Comparison of ENCODE assay signal across 21 cellular contexts in genomic region chr5:78006449-78006848, GRCh38.
"Had no signal": no experiment of that assay in that cellular context is flagged by ENCODE, and none has a peak within 500 bp of the region (broad histone marks: within the 10 kb centered on the region; RNA-seq: fewer than 3 reads in every experiment).

No MANE protein-coding gene starts in this region.

- ATAC-seq: foreskin keratinocyte; mucosa of descending colon; naive thymus-derived CD8-positive, alpha-beta T cell; sciatic nerve; stimulated activated memory B cell treated with anti-CD40 and anti-IgM and Interleukin-4, amounts not matched to agents 10 μg/mL and 1 μg/mL and 100 μg/mL, for 72 hours had no signal

- H3K27ac ChIP-seq: colonic mucosa, foreskin keratinocyte, hepatocyte, neutrophil, spleen, thoracic aorta, transverse colon had no signal

- DNase-seq: colonic mucosa; dermis blood vessel endothelial cell; effector CD4-positive, alpha-beta T cell; endodermal cell; erythroblast; foreskin keratinocyte; mammary epithelial cell; mucosa of descending colon; naive thymus-derived CD8-positive, alpha-beta T cell; posterior cingulate gyrus; spleen; stimulated activated CD4-positive, alpha-beta T cell treated with anti-CD3 and anti-CD28 coated beads, Interleukin-15, amount 100 ng/mL, for 24 hours; stimulated activated CD4-positive, alpha-beta T cell treated with anti-CD3 and anti-CD28 coated beads, Interleukin-1b, Interleukin-23, amount 100 ng/mL, for 48 hours; stimulated activated CD4-positive, alpha-beta T cell treated with anti-CD3 and anti-CD28 coated beads, Interleukin-4, amount 100 ng/mL, for 24 hours; transverse colon had no signal

- FAIRE-seq: endothelial cell of umbilical vein had no signal
